1 cellular context compared by ENCODE assay signal in genomic region chr17:68759002-68759342, GRCh38.
TF ChIP-seq lines count a peak whose summit lies in the region.

No MANE protein-coding gene starts in this region.

TF ChIP-seq in A549, 52 proteins besides CTCF, POLR2A, EP300 and RAD21 (continued from another document):
- TF ChIP-seq REST (IDR thresholded peaks at IDR 0.05) (no peak), RARB (CRISPR knock-in tag; IDR thresholded peaks at IDR 0.05) (no peak), HEYL (CRISPR knock-in tag; IDR thresholded peaks at IDR 0.05) (no peak)
